ENCODE assay signal across 8 cellular contexts in the genomic region with DNA sequence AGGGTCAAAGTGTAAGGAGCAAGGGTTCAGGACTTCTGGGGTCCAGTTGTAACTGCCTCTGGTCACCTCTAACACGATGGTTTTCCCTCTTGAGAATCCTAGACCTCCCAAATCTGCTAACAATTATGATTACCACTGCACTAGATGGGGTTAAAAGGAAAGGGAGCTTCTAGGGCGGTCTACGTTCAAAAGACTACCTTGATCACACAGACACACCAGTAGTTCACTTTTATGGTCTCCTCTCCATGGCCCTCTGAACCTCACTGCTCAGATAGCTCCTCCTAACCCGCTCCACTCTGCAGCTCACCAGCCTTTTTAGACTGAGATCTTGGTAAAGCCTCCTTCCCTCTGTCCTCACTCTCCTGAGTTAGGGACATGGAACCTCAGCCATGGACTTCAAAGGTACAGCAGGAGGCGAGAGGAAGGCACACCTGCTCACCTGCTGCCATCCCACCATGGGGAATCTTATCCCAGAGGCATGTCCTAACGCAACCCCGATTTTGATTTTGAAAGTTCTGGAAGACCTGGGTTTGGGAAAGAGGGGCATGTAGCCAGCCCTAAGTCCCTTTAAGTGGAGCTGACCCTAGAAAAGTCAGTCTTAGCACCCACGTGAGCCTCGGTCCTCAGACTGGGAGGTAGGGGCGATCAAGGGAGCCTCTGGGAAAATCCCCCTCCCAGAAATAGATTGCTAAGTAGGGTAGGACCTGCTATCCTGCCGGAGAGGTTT. TPM values are rescaled to one million over a fixed set of nuclear protein-coding genes. Genes with fewer than 3 reads are reported as not detected.
A peak's percentile ranks its signal among the peaks of the same experiment; 100 is the strongest.
DNase-seq lines count a peak whose midpoint lies in the region; ATAC-seq and TF ChIP-seq lines count a peak whose summit lies in the region.

No MANE protein-coding gene starts in this region.

- peaks cover 27% of the 10 kb centered on the region for H3K27me3 Mint-ChIP-seq in GM23338 (ENCODE audit: insufficient read depth, low read depth, poor library complexity)

- 50 to 55% methylated on average over 4 to 9 of the region's 11 CpGs for WGBS in gastroesophageal sphincter (ENCODE audit: low coverage in 1 of 2), 2 donors

- H4K20me1 ChIP-seq in GM23338 (replicated peaks; ENCODE audit: insufficient read depth) (peaks cover 4% of the 10 kb centered on the region; the same call in 1 of the 2 replicates), PC-3 (ENCODE audit: low read length) (no peaks in the 10 kb centered on the region)

- H3K4me1 ChIP-seq in GM23338 (ENCODE audit: insufficient read depth) (peaks cover 50% of the 10 kb centered on the region), gastroesophageal sphincter (peaks cover 5 to 74% (median 18%) of the 10 kb centered on the region in 3 donors), gastrocnemius medialis (peaks cover 15 to 24% of the 10 kb centered on the region in 2 donors), PC-3 (ENCODE audit: insufficient read depth, low read length) (peaks cover 15% of the 10 kb centered on the region)

- H3K4me1 Mint-ChIP-seq in GM23338 = peaks cover 75% of the 10 kb centered on the region

- BruUV-seq in PC-3 (replicated peaks; lab: Mats Ljungman, UMichigan) = no TSS peak

- H3K36me3 ChIP-seq in GM23338 (ENCODE audit: insufficient read depth) (peaks cover 3% of the 10 kb centered on the region), gastroesophageal sphincter (peaks cover 0 to 13% of the 10 kb centered on the region in 2 donors), gastrocnemius medialis (peaks cover 0 to 9% of the 10 kb centered on the region in 2 donors), PC-3 (ENCODE audit: low read depth, low read length) (no peaks in the 10 kb centered on the region)

- H3K4me3 ChIP-seq in GM23338 = peak overlapping the region; percentile 84
- H3K4me3 ChIP-seq in gastroesophageal sphincter = peak overlapping the region; percentile 46 to 81
- peak overlapping the region; percentile 48 to 76 (median 60) for H3K4me3 ChIP-seq in gastrocnemius medialis
- H3K4me3 ChIP-seq in PC-3 (ENCODE audit: low read length) = no peak overlapping the region

- H3K27me3 ChIP-seq in GM23338 (ENCODE audit: insufficient read depth) (no peaks in the 10 kb centered on the region), gastroesophageal sphincter (no peaks in the 10 kb centered on the region), gastrocnemius medialis (no peaks in the 10 kb centered on the region), PC-3 (ENCODE audit: low read length) (no peaks in the 10 kb centered on the region)

- in situ Hi-C loops in gastrocnemius medialis (cut with MboI; ENCODE audit: low sequenced_read_pairs in 4 of 4) = loop anchor here in 2 of 4 donors (10.0 kb wide), 1 partner anchor 82 kb away; no protein-coding TSS in a partner anchor

- TF ChIP-seq CTCF in GM23338 (conservative IDR thresholded peaks at IDR 0.05; ENCODE audit: low read depth in 2 of 2) (no peak), gastroesophageal sphincter (IDR thresholded peaks at IDR 0.05) (no peak), gastrocnemius medialis (IDR thresholded peaks at IDR 0.05 in 4 of 5, conservative IDR thresholded peaks at IDR 0.05 in 1 of 5) (no peak), PC-3 (conservative IDR thresholded peaks at IDR 0.05; ENCODE audit: low read depth, low read length) (no peak)

- H3F3A ChIP-seq in GM23338 (replicated peaks; ENCODE audit: low read depth) (peaks cover 27% of the 10 kb centered on the region), PC-3 (ENCODE audit: low read length, unreplicated experiment) (no peaks in the 10 kb centered on the region)

- TF ChIP-seq EP300 in gastroesophageal sphincter (IDR thresholded peaks at IDR 0.05) = no peak

- H3K9me3 Mint-ChIP-seq in GM23338 = peaks cover 8% of the 10 kb centered on the region; the same call in 2 of the 3 replicates

- H3K9ac ChIP-seq in PC-3 (ENCODE audit: low read length) = no peak overlapping the region

- no peak for TF ChIP-seq POLR2A in gastroesophageal sphincter (IDR thresholded peaks at IDR 0.05)
- no peak for TF ChIP-seq POLR2A in gastrocnemius medialis (IDR thresholded peaks at IDR 0.05)

- H3K4me2 ChIP-seq in GM23338 = peak overlapping the region; percentile 98
- no peak overlapping the region for H3K4me2 ChIP-seq in PC-3 (ENCODE audit: low read length)

- H3K9me3 ChIP-seq in gastroesophageal sphincter = no peaks in the 10 kb centered on the region
- H3K9me3 ChIP-seq in gastrocnemius medialis = no peaks in the 10 kb centered on the region
- H3K9me3 ChIP-seq in PC-3 (ENCODE audit: low read length) = no peaks in the 10 kb centered on the region

- peaks cover 51% of the 10 kb centered on the region for H3K79me2 ChIP-seq in GM23338 (replicated peaks; ENCODE audit: insufficient read depth)
- H3K79me2 ChIP-seq in PC-3 (ENCODE audit: low read length) = no peaks in the 10 kb centered on the region

- CTCF ChIA-PET in PC-3 (lab: Charles Lee) = interaction anchor here (0.6 kb wide), 2 partner anchors 29 to 415 kb away, joined by 3 to 4 read pairs; no protein-coding TSS in a partner anchor

- peak overlapping the region; percentile 92 for H3K4me3 Mint-ChIP-seq in GM23338

- peaks cover 20% of the 10 kb centered on the region for H3K36me3 Mint-ChIP-seq in GM23338 (ENCODE audit: low read depth)

- H3K27ac Mint-ChIP-seq in GM23338 = peak overlapping the region; percentile 97

- ATAC-seq in GM23338 (no peak), SK-N-SH treated with all-trans-retinoic acid at 6 μM for 48 hours (peak; percentile 1; the same call in 1 of the 3 replicates), gastroesophageal sphincter (no peak), gastrocnemius medialis (peak; percentile 12 to 21), HG03432 (IDR thresholded peaks at IDR 0.05; ENCODE audit: unreplicated experiment) (no peak), GM18498 (IDR thresholded peaks at IDR 0.05; ENCODE audit: unreplicated experiment) (no peak), PC-3 (no peak)

- POLR2A ChIA-PET in PC-3 (lab: Charles Lee; ENCODE audit: unreplicated experiment) = no interaction called here

- H3K27ac ChIP-seq in GM23338 (ENCODE audit: low read depth) (peak overlapping the region; percentile 88), gastroesophageal sphincter (peak overlapping the region; percentile 85 to 99 (median 98)), gastrocnemius medialis (peak overlapping the region; percentile 89 to 96 (median 92)), PC-3 (ENCODE audit: low read length) (no peak overlapping the region)

- H2AFZ ChIP-seq in GM23338 (no peak overlapping the region), PC-3 (ENCODE audit: low read length) (no peak overlapping the region)

- intact Hi-C loops in gastrocnemius medialis (cut with DNase I; ENCODE audit: low total_unique reads) = loop anchor here (5.0 kb wide), 2 partner anchors 40 to 415 kb away; partner anchors contain the start of genes RNASE4 and RNASE8
- intact Hi-C loops in PC-3 (cut with micrococcal nuclease) = no loop called here

- DNase-seq in GM23338 (ENCODE audit: low spot score) (peak; percentile 36), gastrocnemius medialis (no peak), MV-4-11 (lab: John Stamatoyannopoulos, UW) (no peak), PC-3 (no peak)

- H3K9me2 ChIP-seq in GM23338 (ENCODE audit: insufficient read depth) (no peaks in the 10 kb centered on the region), PC-3 (replicated peaks; ENCODE audit: low read length) (no peaks in the 10 kb centered on the region)

TF ChIP-seq in SK-N-SH treated with all-trans-retinoic acid at 6 μM for 48 hours, 23 proteins besides CTCF, POLR2A, EP300 and RAD21 (continues in another document):
- TF ChIP-seq BACH2 (CRISPR knock-in tag; IDR thresholded peaks at IDR 0.05; ENCODE audit: borderline replicate concordance) (no peak), SNAI2 (CRISPR knock-in tag; IDR thresholded peaks at IDR 0.05) (no peak), GLIS3 (CRISPR knock-in tag; IDR thresholded peaks at IDR 0.05) (no peak), ZFP3 (CRISPR knock-in tag; IDR thresholded peaks at IDR 0.05) (no peak)

RNA-seq across cellular contexts. Expression of gene ZNF219, which starts 1.4 kb away (rescaled TPM):
- total RNA-seq in GM23338 (2014; rRNA removed; shearing (Covaris generic)) = 148 and 153 TPM in 2 replicates
- 35.5 and 37.7 TPM in 2 replicates for polyA plus RNA-seq in GM23338 (2016; fragmentation: Nextera tagmentation; extraction: Ambion mirVana)
- total RNA-seq in gastroesophageal sphincter (100 to 1,000 TPM in 1 of 4 donors, 10 to 100 TPM in 3; 42.5 to 112 (median 77.4) TPM), gastrocnemius medialis (10 to 100 TPM; 25.9 to 48.9 (median 43.9) TPM), PC-3 (2014; rRNA removed) (5.7 and 6.0 TPM in 2 replicates)

RNA-seq across cellular contexts. Expression of gene TMEM253, which starts 3.8 kb away (rescaled TPM):
- total RNA-seq in GM23338 (2014; rRNA removed; shearing (Covaris generic)) = 0.59 TPM in 1 of 2 replicates, not detected in the other
- polyA plus RNA-seq in GM23338 (2016; fragmentation: Nextera tagmentation; extraction: Ambion mirVana) = 0.95 and 2.7 TPM in 2 replicates
- total RNA-seq in gastroesophageal sphincter (under 1 TPM in 1 of 4 donors, not detected in 3; 0.94 TPM), gastrocnemius medialis (under 1 TPM in 2 of 4 donors, not detected in 2; 0.19 to 0.35 TPM), PC-3 (2014; rRNA removed) (not detected in 2 replicates)

RNA-seq across cellular contexts. Expression of gene ARHGEF40, which starts 26.9 kb away (rescaled TPM):
- 38.6 and 44.6 TPM in 2 replicates for total RNA-seq in GM23338 (2014; rRNA removed; shearing (Covaris generic))
- 17.7 and 21.5 TPM in 2 replicates for polyA plus RNA-seq in GM23338 (2016; fragmentation: Nextera tagmentation; extraction: Ambion mirVana)
- 10 to 100 TPM; 18.6 to 37.6 (median 26.8) TPM for total RNA-seq in gastroesophageal sphincter
- 10 to 100 TPM; 10.4 to 15.7 (median 12.9) TPM for total RNA-seq in gastrocnemius medialis
- total RNA-seq in PC-3 (2014; rRNA removed) = 2.7 and 3.9 TPM in 2 replicates

RNA-seq across cellular contexts. Expression of gene RNASE8, which starts 39.4 kb away (rescaled TPM):
- total RNA-seq in GM23338 (2014; rRNA removed; shearing (Covaris generic)) = not detected in 2 replicates
- polyA plus RNA-seq in GM23338 (2016; fragmentation: Nextera tagmentation; extraction: Ambion mirVana) = not detected in 2 replicates
- total RNA-seq in gastroesophageal sphincter = not detected
- total RNA-seq in gastrocnemius medialis = not detected
- total RNA-seq in PC-3 (2014; rRNA removed) = not detected in 2 replicates

RNA-seq across cellular contexts. Expression of gene RNASE7, which starts 54.9 kb away (rescaled TPM):
- not detected in 2 replicates for total RNA-seq in GM23338 (2014; rRNA removed; shearing (Covaris generic))
- not detected in 2 replicates for polyA plus RNA-seq in GM23338 (2016; fragmentation: Nextera tagmentation; extraction: Ambion mirVana)
- total RNA-seq in gastroesophageal sphincter = under 1 TPM in 1 of 4 donors, not detected in 3; 0.23 TPM
- total RNA-seq in gastrocnemius medialis = under 1 TPM in 1 of 4 donors, not detected in 3; 0.55 TPM
- total RNA-seq in PC-3 (2014; rRNA removed) = not detected in 2 replicates

Comparison
In these comparisons a context has a peak if more than half of its experiments do, and no peak if none do; other contexts are left out.
1. ATAC-seq: peak in SK-N-SH treated with all-trans-retinoic acid at 6 μM for 48 hours (single experiment) and gastrocnemius medialis (2 of 2); none in GM23338 (single experiment), gastroesophageal sphincter (single experiment), HG03432 (single experiment), GM18498 (single experiment) and PC-3 (single experiment).